17 cellular contexts compared by ENCODE assay signal in genomic region chr6:129577691-129578090, GRCh38.
"Had no signal": no experiment of that assay in that cellular context is flagged by ENCODE, and none has a peak within 500 bp of the region (broad histone marks: within the 10 kb centered on the region; RNA-seq: fewer than 3 reads in every experiment).

No MANE protein-coding gene starts in this region.

- ATAC-seq: activated CD8-positive, alpha-beta T cell treated with anti-CD3 and anti-CD28 coated beads, Interleukin-2, amount 10 ng/mL, durations not matched to agents 7 days and 5 days; activated T-cell treated with anti-CD3 and anti-CD28 coated beads, Interleukin-2, amount 50 U/mL, for 4 hours; heart right ventricle; naive thymus-derived CD8-positive, alpha-beta T cell; pancreas; stimulated activated memory B cell treated with anti-CD40 and anti-IgM and Interleukin-4, amounts not matched to agents 10 μg/mL and 1 μg/mL and 100 μg/mL, for 72 hours; upper lobe of right lung had no signal

- H3K4me3 ChIP-seq: colonic mucosa, esophagus squamous epithelium, heart right ventricle, pancreas, spleen, thoracic aorta, upper lobe of right lung had no signal

- DNase-seq: activated CD4-positive, alpha-beta T cell treated with anti-CD3 and anti-CD28 coated beads, Interleukin-2, amount 10 ng/mL, durations not matched to agents 7 days and 5 days; activated CD8-positive, alpha-beta memory T cell treated with anti-CD3 and anti-CD28 coated beads, Interleukin-2, amount 50 U/mL, for 4 hours; activated CD8-positive, alpha-beta T cell treated with anti-CD3 and anti-CD28 coated beads, Interleukin-2, amount 10 ng/mL, durations not matched to agents 7 days and 5 days; activated naive CD4-positive, alpha-beta T cell treated with anti-CD3 and anti-CD28 coated beads for 36 hours; activated T-cell treated with anti-CD3 and anti-CD28 coated beads, Interleukin-2, amount 50 U/mL, for 4 hours; colonic mucosa; effector CD4-positive, alpha-beta T cell; esophagus squamous epithelium; heart right ventricle; naive thymus-derived CD8-positive, alpha-beta T cell; pancreas; spleen; stimulated activated CD4-positive, alpha-beta T cell treated with anti-CD3 and anti-CD28 coated beads, Interleukin-4, amount 100 ng/mL, for 4 hours; T1000; upper lobe of right lung had no signal

- H3K27ac ChIP-seq: colonic mucosa, esophagus squamous epithelium, heart right ventricle, pancreas, spleen, thoracic aorta, upper lobe of right lung had no signal

- H3K4me1 ChIP-seq: colonic mucosa, esophagus squamous epithelium, pancreas, upper lobe of right lung had no signal

- H3K27me3 ChIP-seq: colonic mucosa, esophagus squamous epithelium, heart right ventricle, pancreas, spleen, upper lobe of right lung had no signal

- H3K36me3 ChIP-seq: colonic mucosa, esophagus squamous epithelium, thoracic aorta had no signal

- H3K9me3 ChIP-seq: colonic mucosa, esophagus squamous epithelium, pancreas, spleen, thoracic aorta, upper lobe of right lung had no signal
